ENCODE assay signal across 1 cellular context in genomic region chr16:57382535-57383275, GRCh38.
TF ChIP-seq lines count a peak whose summit lies in the region.

No MANE protein-coding gene starts in this region.

TF ChIP-seq in HEK293, 187 proteins besides CTCF, POLR2A, EP300 and RAD21 (continued from another document):
- no peak for TF ChIP-seq ZNF639 (tag by site-specific recombination; IDR thresholded peaks at IDR 0.05)
- TF ChIP-seq ZXDB (tag by site-specific recombination; IDR thresholded peaks at IDR 0.05) = no peak
- TF ChIP-seq ZNF529 (tag by site-specific recombination; IDR thresholded peaks at IDR 0.05; ENCODE audit: insufficient replicate concordance) = no peak
- TF ChIP-seq PATZ1 (tag by site-specific recombination; IDR thresholded peaks at IDR 0.05) = no peak
